Comparison of ENCODE assay signal across 8 cellular contexts in genomic region chr12:10481901-10482300, GRCh38. TPM values are rescaled to one million over a fixed set of nuclear protein-coding genes. Genes with fewer than 3 reads are reported as not detected.
"Had no signal": no experiment of that assay in that cellular context is flagged by ENCODE, and none has a peak within 500 bp of the region (broad histone marks: within the 10 kb centered on the region; RNA-seq: fewer than 3 reads in every experiment).

No MANE protein-coding gene starts in this region.

RNA-seq across cellular contexts. Expression of gene KLRC1, which starts 28.7 kb away (rescaled TPM):
- total RNA-seq: activated B cell treated with CpG ODN at 0.5 μM for 24 hours; activated CD4-positive, alpha-beta memory T cell treated with anti-CD3 and anti-CD28 coated beads for 36 hours; bronchial epithelial cell; cerebellum; PC-3; SJSA1; T-helper 17 cell had no signal

RNA-seq across cellular contexts. Expression of gene KLRC2, which starts 46.1 kb away (rescaled TPM):
- total RNA-seq: activated B cell treated with CpG ODN at 0.5 μM for 24 hours; activated CD4-positive, alpha-beta memory T cell treated with anti-CD3 and anti-CD28 coated beads for 36 hours; activated T-helper 1 cell treated with anti-CD3 and anti-CD28 coated beads, Interleukin-12 subunit alpha, Interleukin-12 subunit beta, Interleukin-2, Interleukin-4 antibody, amounts not matched to agents 30 ng/mL and 10 ng/mL and 1 ng/mL, durations not matched to agents 14 hours and 24 hours and 36 hours; bronchial epithelial cell; PC-3; SJSA1; T-helper 17 cell had no signal
